ENCODE assay signal across 1 cellular context in the genomic region with DNA sequence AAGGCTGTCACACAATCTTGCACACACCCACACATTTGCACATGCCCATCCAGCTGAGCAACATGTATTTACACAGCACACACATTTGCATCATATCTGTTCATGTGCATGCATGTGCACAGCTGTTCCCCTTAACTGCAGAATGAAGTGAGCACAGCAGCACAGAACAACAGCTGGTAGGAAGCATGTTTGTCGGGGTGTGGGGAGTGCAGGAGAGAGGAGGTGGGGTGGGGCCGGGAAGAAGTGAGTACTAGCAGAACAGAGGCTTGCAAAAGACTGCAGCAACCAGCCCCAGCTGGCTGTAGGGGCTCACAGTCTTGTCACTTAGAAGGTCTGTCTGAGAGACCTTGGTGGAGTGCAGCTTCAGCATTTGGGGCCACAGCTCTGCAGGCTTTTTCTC.
TF ChIP-seq lines count a peak whose summit lies in the region.

No MANE protein-coding gene starts in this region.

TF ChIP-seq in IMR-90, 13 proteins besides CTCF, POLR2A, EP300 and RAD21:
- TF ChIP-seq NFE2L2 (IDR thresholded peaks at IDR 0.05; ENCODE audit: low read depth, low read length) (no peak), SMC3 (IDR thresholded peaks at IDR 0.05; ENCODE audit: low read depth, low read length) (no peak), MAFK (IDR thresholded peaks at IDR 0.05; ENCODE audit: low read depth, low read length) (no peak), BHLHE40 (IDR thresholded peaks at IDR 0.05; ENCODE audit: low read depth, low read length) (no peak), FOS (IDR thresholded peaks at IDR 0.05; ENCODE audit: low read depth, low read length) (no peak), RFX5 (IDR thresholded peaks at IDR 0.05; ENCODE audit: low read depth, low read length) (no peak), RCOR1 (IDR thresholded peaks at IDR 0.05; ENCODE audit: insufficient replicate concordance, low read length) (no peak), MXI1 (IDR thresholded peaks at IDR 0.05; ENCODE audit: borderline replicate concordance, low read depth, low read length) (no peak), CEBPB (IDR thresholded peaks at IDR 0.05; ENCODE audit: low read depth, low read length) (no peak), MAZ (IDR thresholded peaks at IDR 0.05; ENCODE audit: borderline replicate concordance, low read depth, low read length) (no peak), CHD1 (IDR thresholded peaks at IDR 0.05; ENCODE audit: low read depth, low read length) (no peak)
- TF ChIP-seq, protein P1, sequence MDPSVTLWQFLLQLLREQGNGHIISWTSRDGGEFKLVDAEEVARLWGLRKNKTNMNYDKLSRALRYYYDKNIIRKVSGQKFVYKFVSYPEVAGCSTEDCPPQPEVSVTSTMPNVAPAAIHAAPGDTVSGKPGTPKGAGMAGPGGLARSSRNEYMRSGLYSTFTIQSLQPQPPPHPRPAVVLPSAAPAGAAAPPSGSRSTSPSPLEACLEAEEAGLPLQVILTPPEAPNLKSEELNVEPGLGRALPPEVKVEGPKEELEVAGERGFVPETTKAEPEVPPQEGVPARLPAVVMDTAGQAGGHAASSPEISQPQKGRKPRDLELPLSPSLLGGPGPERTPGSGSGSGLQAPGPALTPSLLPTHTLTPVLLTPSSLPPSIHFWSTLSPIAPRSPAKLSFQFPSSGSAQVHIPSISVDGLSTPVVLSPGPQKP (IDR thresholded peaks at IDR 0.05; ENCODE audit: borderline replicate concordance, low read depth, low read length): no peak
- TF ChIP-seq, protein P2, sequence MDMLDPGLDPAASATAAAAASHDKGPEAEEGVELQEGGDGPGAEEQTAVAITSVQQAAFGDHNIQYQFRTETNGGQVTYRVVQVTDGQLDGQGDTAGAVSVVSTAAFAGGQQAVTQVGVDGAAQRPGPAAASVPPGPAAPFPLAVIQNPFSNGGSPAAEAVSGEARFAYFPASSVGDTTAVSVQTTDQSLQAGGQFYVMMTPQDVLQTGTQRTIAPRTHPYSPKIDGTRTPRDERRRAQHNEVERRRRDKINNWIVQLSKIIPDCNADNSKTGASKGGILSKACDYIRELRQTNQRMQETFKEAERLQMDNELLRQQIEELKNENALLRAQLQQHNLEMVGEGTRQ (IDR thresholded peaks at IDR 0.05; ENCODE audit: low read depth, low read length): no peak
